ENCODE assay signal across 2 cellular contexts in genomic region chr7:33062023-33062781, GRCh38.
A peak's percentile ranks its signal among the peaks of the same experiment; 100 is the strongest.
TF ChIP-seq lines count a peak whose summit lies in the region.

Gene NT5C3A, minus strand, starts transcription at chr7:33062776. Its CDS starts 71 bp downstream, at chr7:33062705.

TF ChIP-seq in HCT116, 20 proteins besides CTCF, POLR2A, EP300 and RAD21:
- peak; percentile 50; the same call in 1 of the 2 replicates for TF ChIP-seq SIN3A (IDR thresholded peaks at IDR 0.05; ENCODE audit: low read depth)
- TF ChIP-seq JUND (IDR thresholded peaks at IDR 0.05), result no peak
- no peak for TF ChIP-seq ZNF274 (IDR thresholded peaks at IDR 0.05; ENCODE audit: low read depth, low read length)
- TF ChIP-seq POLR2AphosphoS5 (IDR thresholded peaks at IDR 0.05; ENCODE audit: low read depth, low read length), result peak; percentile 67
- no peak for TF ChIP-seq ATF3 (IDR thresholded peaks at IDR 0.05)
- no peak for TF ChIP-seq TCF7L2 (IDR thresholded peaks at IDR 0.05; ENCODE audit: borderline replicate concordance, extremely low read depth, insufficient read depth, insufficient read length)
- peak; percentile 92; the same call in 1 of the 2 replicates for TF ChIP-seq ZFX (IDR thresholded peaks at IDR 0.05)
- TF ChIP-seq SRF (IDR thresholded peaks at IDR 0.05; ENCODE audit: low read depth), result no peak
- TF ChIP-seq EZH2phosphoT487 (IDR thresholded peaks at IDR 0.05; ENCODE audit: borderline replicate concordance), result no peak
- no peak for TF ChIP-seq ELF1 (IDR thresholded peaks at IDR 0.05; ENCODE audit: borderline replicate concordance, low read depth)

TF ChIP-seq in endothelial cell of umbilical vein, 7 proteins besides CTCF, POLR2A, EP300 and RAD21:
- no peak for TF ChIP-seq EZH2 (IDR thresholded peaks at IDR 0.05; ENCODE audit: borderline replicate concordance, low read depth, low read length, severe bottlenecking)
- TF ChIP-seq JUN (IDR thresholded peaks at IDR 0.05; ENCODE audit: borderline replicate concordance, insufficient read depth, insufficient read length, low read depth), result no peak
- TF ChIP-seq MAX (IDR thresholded peaks at IDR 0.05; ENCODE audit: insufficient read depth, insufficient read length), result no peak
- no peak for TF ChIP-seq GATA2 (IDR thresholded peaks at IDR 0.05; ENCODE audit: insufficient read depth, insufficient read length, low read depth, low read length)
- TF ChIP-seq MYC (IDR thresholded peaks at IDR 0.05; ENCODE audit: low read depth, low read length), result no peak
TF ChIP-seq in endothelial cell of umbilical vein: peak in this region for 0.
